In genomic region chr16:74921051-74921450, GRCh38 we compare ENCODE assay signal across 30 cellular contexts.
"Had no signal": no experiment of that assay in that cellular context is flagged by ENCODE, and none has a peak within 500 bp of the region (broad histone marks: within the 10 kb centered on the region; RNA-seq: fewer than 3 reads in every experiment).

No MANE protein-coding gene starts in this region.

- H3K79me2 ChIP-seq: parathyroid adenoma had no signal

- H3K27me3 ChIP-seq: neural progenitor cell, ovary, spleen, tibial artery, transverse colon, upper lobe of right lung, uterus had no signal

- H3K9me3 ChIP-seq: ovary, psoas muscle, thoracic aorta, tibial artery, transverse colon, upper lobe of right lung, uterus had no signal

- H3K36me3 ChIP-seq: ovary, uterus had no signal

- H2AFZ ChIP-seq: neural progenitor cell, parathyroid adenoma had no signal

- H3K9ac ChIP-seq: neural progenitor cell, parathyroid adenoma had no signal

- H3K4me1 Mint-ChIP-seq: naive thymus-derived CD4-positive, alpha-beta T cell; natural killer cell; neural progenitor cell; stimulated activated memory B cell treated with anti-CD40 and anti-IgM and Interleukin-4, amounts not matched to agents 10 μg/mL and 1 μg/mL and 100 μg/mL, for 72 hours; stimulated activated naive CD8-positive, alpha-beta T cell treated with anti-CD3 and anti-CD28 coated beads, Interleukin-15, amount 100 ng/mL, for 72 hours had no signal

- H3K4me3 Mint-ChIP-seq: naive thymus-derived CD4-positive, alpha-beta T cell; natural killer cell; nephron; neural progenitor cell; stimulated activated memory B cell treated with anti-CD40 and anti-IgM and Interleukin-4, amounts not matched to agents 10 μg/mL and 1 μg/mL and 100 μg/mL, for 72 hours; stimulated activated naive CD8-positive, alpha-beta T cell treated with anti-CD3 and anti-CD28 coated beads, Interleukin-15, amount 100 ng/mL, for 72 hours; type B pancreatic cell had no signal

- H3K4me1 ChIP-seq: neural progenitor cell, parathyroid adenoma, psoas muscle, spleen, tibial artery, transverse colon, upper lobe of right lung, uterus had no signal

- H3K4me2 ChIP-seq: neural progenitor cell, smooth muscle cell had no signal

- ATAC-seq: naive thymus-derived CD4-positive, alpha-beta T cell; natural killer cell; psoas muscle; right cardiac atrium; sciatic nerve; stimulated activated memory B cell treated with anti-CD40 and anti-IgM and Interleukin-4, amounts not matched to agents 10 μg/mL and 1 μg/mL and 100 μg/mL, for 72 hours; stimulated activated naive CD8-positive, alpha-beta T cell treated with anti-CD3 and anti-CD28 coated beads, Interleukin-15, amount 100 ng/mL, for 72 hours; stimulated activated naive CD8-positive, alpha-beta T cell treated with anti-CD3 and anti-CD28 coated beads, Interleukin-15, Interleukin-2, amounts not matched to agents 100 U/mL and 50 U/mL, for 24 hours; upper lobe of right lung had no signal

- H3K27me3 Mint-ChIP-seq: naive thymus-derived CD4-positive, alpha-beta T cell; progenitor cell of endocrine pancreas; stimulated activated memory B cell treated with anti-CD40 and anti-IgM and Interleukin-4, amounts not matched to agents 10 μg/mL and 1 μg/mL and 100 μg/mL, for 72 hours; stimulated activated naive CD8-positive, alpha-beta T cell treated with anti-CD3 and anti-CD28 coated beads, Interleukin-15, amount 100 ng/mL, for 72 hours; type B pancreatic cell had no signal

- H3K27ac Mint-ChIP-seq: naive thymus-derived CD4-positive, alpha-beta T cell; natural killer cell; nephron; neural progenitor cell; progenitor cell of endocrine pancreas; stimulated activated memory B cell treated with anti-CD40 and anti-IgM and Interleukin-4, amounts not matched to agents 10 μg/mL and 1 μg/mL and 100 μg/mL, for 72 hours; type B pancreatic cell had no signal

- H3K9me3 Mint-ChIP-seq: natural killer cell, nephron, neural progenitor cell, type B pancreatic cell had no signal

- H3K27ac ChIP-seq: neural progenitor cell, ovary, parathyroid adenoma, psoas muscle, skin epidermis, spleen, thoracic aorta, tibial artery, transverse colon, upper lobe of right lung, uterus had no signal

- H3K4me3 ChIP-seq: neural progenitor cell, ovary, psoas muscle, skin epidermis, smooth muscle cell, spleen, thoracic aorta, tibial artery, transverse colon, upper lobe of right lung, uterus had no signal

- DNase-seq: naive thymus-derived CD4-positive, alpha-beta T cell; natural killer cell; occipital lobe; ovary; posterior cingulate gyrus; psoas muscle; right cardiac atrium; spleen; stimulated activated CD4-positive, alpha-beta T cell treated with anti-CD3 and anti-CD28 coated beads, Interleukin-12 subunit alpha, Interleukin-12 subunit beta, amount 100 ng/mL, for 4 hours; stimulated activated CD4-positive, alpha-beta T cell treated with anti-CD3 and anti-CD28 coated beads, Interleukin-1b, Interleukin-23, amount 100 ng/mL, for 48 hours; stimulated activated CD4-positive, alpha-beta T cell treated with anti-CD3 and anti-CD28 coated beads, Interleukin-4, amount 100 ng/mL, for 1 hour; stimulated activated CD4-positive, alpha-beta T cell treated with anti-CD3 and anti-CD28 coated beads, Interleukin-4, amount 100 ng/mL, for 4 hours; stimulated activated CD8-positive, alpha-beta memory T cell treated with anti-CD3 and anti-CD28 coated beads, Interleukin-4, amount 100 ng/mL, for 48 hours; stimulated activated naive CD4-positive, alpha-beta T cell; stimulated activated naive CD8-positive, alpha-beta T cell treated with anti-CD3 and anti-CD28 coated beads, Interleukin-15, amount 100 ng/mL, for 72 hours; stimulated activated naive CD8-positive, alpha-beta T cell treated with anti-CD3 and anti-CD28 coated beads, Interleukin-15, Interleukin-2, amounts not matched to agents 100 U/mL and 50 U/mL, for 24 hours; tibial artery; transverse colon; upper lobe of right lung; uterus had no signal
